8 cellular contexts compared by ENCODE assay signal in genomic region chr1:1347663-1348419, GRCh38. TPM values are rescaled to one million over a fixed set of nuclear protein-coding genes. Genes with fewer than 3 reads are reported as not detected.
DNase-seq lines count a peak whose midpoint lies in the region; ATAC-seq, FAIRE-seq and TF ChIP-seq lines count a peak whose summit lies in the region.

No MANE protein-coding gene starts in this region.

- peak; percentile 15 for ATAC-seq in RWPE2 (ENCODE audit: low read depth)
- peak; percentile 55 to 79 (median 66) for ATAC-seq in pancreas
- ATAC-seq in HG02798 (IDR thresholded peaks at IDR 0.05; ENCODE audit: poor library complexity, unreplicated experiment) = no peak

- H3K4me1 ChIP-seq in RWPE2 (ENCODE audit: insufficient read depth, poor library complexity, severe bottlenecking) (peaks cover 26% of the 10 kb centered on the region), fibroblast of lung (ENCODE audit: control insufficient read depth, extremely low read depth, insufficient read depth, low read length) (peaks cover 39% of the 10 kb centered on the region), pancreas (peaks cover 8 to 20% (median 11%) of the 10 kb centered on the region in 3 donors)

- H3K36me3 ChIP-seq in RWPE2 (ENCODE audit: low read depth) (no peaks in the 10 kb centered on the region), fibroblast of lung (ENCODE audit: control insufficient read depth, insufficient read depth, low read length) (peaks cover 5% of the 10 kb centered on the region), pancreas (no peaks in the 10 kb centered on the region)

- peak overlapping the region; percentile 69 for H3K9ac ChIP-seq in fibroblast of lung (ENCODE audit: insufficient read depth, low read length)

- H3K9me3 ChIP-seq in RWPE2 (ENCODE audit: severe bottlenecking) (no peaks in the 10 kb centered on the region), fibroblast of lung (ENCODE audit: control insufficient read depth, insufficient read depth, low read depth, low read length) (no peaks in the 10 kb centered on the region), pancreas (no peaks in the 10 kb centered on the region)

- no peak for FAIRE-seq in pancreas (lab: Jason Lieb, UNC)

- H3K27me3 ChIP-seq in RWPE2 (ENCODE audit: insufficient read depth, poor library complexity, severe bottlenecking) (no peaks in the 10 kb centered on the region), fibroblast of lung (ENCODE audit: control insufficient read depth, insufficient read depth, low read length) (no peaks in the 10 kb centered on the region), pancreas (no peaks in the 10 kb centered on the region)

- H3K4me3 ChIP-seq in GM12875 (ENCODE audit: low read depth, low read length) = peak overlapping the region; percentile 80
- peak overlapping the region; percentile 90 for H3K4me3 ChIP-seq in RWPE2 (ENCODE audit: severe bottlenecking)
- H3K4me3 ChIP-seq in fibroblast of lung (replicated peaks in 1 of 4; ENCODE audit: control extremely low read depth in 1 of 4, insufficient read depth in 1 of 4, low read depth in 3 of 4, low read length in 4 of 4) = peak overlapping the region; percentile 74 to 82 (median 78)
- peak overlapping the region; percentile 55 to 81 (median 66) for H3K4me3 ChIP-seq in pancreas

- WGBS in pancreas, 2 donors = 7 to 11% methylated on average over 26 of the region's 26 CpGs

- intact Hi-C loops in pancreas (cut with DNase I) = no loop called here

- H3K79me2 ChIP-seq in fibroblast of lung (ENCODE audit: control insufficient read depth, insufficient read depth, low read length) = peaks cover 69% of the 10 kb centered on the region

- H4K20me1 ChIP-seq in fibroblast of lung (ENCODE audit: control insufficient read depth, extremely low read depth, insufficient read depth, low read length) = no peaks in the 10 kb centered on the region

- peak overlapping the region; percentile 89 for H3K4me2 ChIP-seq in fibroblast of lung (ENCODE audit: extremely low read depth, insufficient read depth, low read length)

- H2AFZ ChIP-seq in fibroblast of lung (ENCODE audit: low read length) = no peak overlapping the region

- TF ChIP-seq CTCF in GM12875 (IDR thresholded peaks at IDR 0.05; ENCODE audit: borderline replicate concordance, insufficient read depth, low read depth, low read length) (no peak), RWPE2 (IDR thresholded peaks at IDR 0.05; ENCODE audit: poor library complexity, severe bottlenecking) (no peak), fibroblast of lung (conservative IDR thresholded peaks at IDR 0.05 in 1 of 2, IDR thresholded peaks at IDR 0.05 in 1 of 2; ENCODE audit: low read depth in 1 of 2, low read length in 2 of 2) (no peak), pancreas (IDR thresholded peaks at IDR 0.05) (no peak)

- peak overlapping the region; percentile 98 for H3K27ac ChIP-seq in RWPE2 (ENCODE audit: poor library complexity, severe bottlenecking)
- H3K27ac ChIP-seq in fibroblast of lung (ENCODE audit: insufficient read depth, low read length) = peak overlapping the region; percentile 66
- H3K27ac ChIP-seq in pancreas = peak overlapping the region; percentile 53 to 78 (median 71)

- DNase-seq in RWPE2 (ENCODE audit: low spot score) = peak; percentile 71
- peak in 1 of 2 donors; percentile 45 for DNase-seq in fibroblast of lung (ENCODE audit: low read depth in 2 of 2)
- DNase-seq in pancreas = peak in 4 of 6 donors; percentile 66 to 73 (median 72)
- no peak for DNase-seq in GF-D8 (lab: John Stamatoyannopoulos, UW)
- no peak for DNase-seq in NCI-H1092 (lab: John Stamatoyannopoulos, UW)
- DNase-seq in occipital lobe (lab: John Stamatoyannopoulos, UW) = no peak

RNA-seq across cellular contexts. Expression of gene DVL1, which starts 1.4 kb away (rescaled TPM):
- total RNA-seq in fibroblast of lung (78.3 and 107 TPM in 2 replicates), pancreas (10 to 100 TPM; 30.6 to 54.0 (median 48.3) TPM), occipital lobe (70.7 TPM)
- polyA plus RNA-seq in fibroblast of lung (9.1 and 12.5 TPM in 2 replicates), pancreas (100 to 1,000 TPM in 1 of 2 donors, 10 to 100 TPM in 1; 80.5 to 103 TPM)
- polyA plus RNA-seq in fibroblast of lung (2012) = 23.4 and 43.6 TPM in 2 replicates
- 14.8 and 16.0 TPM in 2 replicates for polyA minus RNA-seq in fibroblast of lung (ENCODE audit: low replicate concordance)

RNA-seq across cellular contexts. Expression of gene MXRA8, which starts 10.5 kb away (rescaled TPM):
- 262 and 397 TPM in 2 replicates for total RNA-seq in fibroblast of lung
- 205 and 239 TPM in 2 replicates for polyA plus RNA-seq in fibroblast of lung
- 320 and 409 TPM in 2 replicates for polyA plus RNA-seq in fibroblast of lung (2012)
- 638 and 877 TPM in 2 replicates for polyA minus RNA-seq in fibroblast of lung (ENCODE audit: low replicate concordance)
- total RNA-seq in pancreas = 10 to 100 TPM in 3 of 6 donors, 1 to 10 TPM in 3; 1.6 to 35.8 (median 7.6) TPM
- polyA plus RNA-seq in pancreas = 10 to 100 TPM; 16.8 to 17.6 TPM
- total RNA-seq in occipital lobe = 11.5 TPM

RNA-seq across cellular contexts. Expression of gene TAS1R3, which starts 16.8 kb away (rescaled TPM):
- total RNA-seq in fibroblast of lung (0.17 and 0.26 TPM in 2 replicates), pancreas (under 1 TPM; 0.04 to 0.41 (median 0.08) TPM), occipital lobe (0.31 TPM)
- polyA plus RNA-seq in fibroblast of lung (0.01 and 0.02 TPM in 2 replicates), pancreas (under 1 TPM; 0.21 to 0.34 TPM)
- polyA plus RNA-seq in fibroblast of lung (2012) = 0.06 and 0.13 TPM in 2 replicates
- not detected in 2 replicates for polyA minus RNA-seq in fibroblast of lung (ENCODE audit: low replicate concordance)

RNA-seq across cellular contexts. Expression of gene CPTP, which starts 23.2 kb away (rescaled TPM):
- total RNA-seq in fibroblast of lung (9.0 and 10.1 TPM in 2 replicates), pancreas (10 to 100 TPM in 5 of 6 donors, 1 to 10 TPM in 1; 8.0 to 14.8 (median 10.7) TPM), occipital lobe (12.3 TPM)
- polyA plus RNA-seq in fibroblast of lung (6.0 and 6.2 TPM in 2 replicates), pancreas (10 to 100 TPM; 11.3 to 22.0 TPM)
- polyA plus RNA-seq in fibroblast of lung (2012) = 13.5 and 18.1 TPM in 2 replicates
- 4.4 and 5.6 TPM in 2 replicates for polyA minus RNA-seq in fibroblast of lung (ENCODE audit: low replicate concordance)

RNA-seq across cellular contexts. Expression of gene INTS11, which starts 23.4 kb away (rescaled TPM):
- 46.2 and 69.2 TPM in 2 replicates for total RNA-seq in fibroblast of lung
- polyA plus RNA-seq in fibroblast of lung = 44.1 and 73.0 TPM in 2 replicates
- 67.0 and 92.9 TPM in 2 replicates for polyA plus RNA-seq in fibroblast of lung (2012)
- polyA minus RNA-seq in fibroblast of lung (ENCODE audit: low replicate concordance) = 210 and 377 TPM in 2 replicates
- 10 to 100 TPM; 33.4 to 60.5 (median 56.8) TPM for total RNA-seq in pancreas
- polyA plus RNA-seq in pancreas = 100 to 1,000 TPM; 268 to 311 TPM
- 28.2 TPM for total RNA-seq in occipital lobe

Comparison
In these comparisons a context has a peak if more than half of its experiments do, and no peak if none do; other contexts are left out.
1. DNase-seq: peak in RWPE2 (single experiment) and pancreas (4 of 6); none in GF-D8 (single experiment), NCI-H1092 (single experiment) and occipital lobe (single experiment).
2. Peak in every context shown above with its lines, with median percentiles within 50 percentile points of each other: H3K4me3 ChIP-seq and H3K27ac ChIP-seq.